Comparison of ENCODE assay signal across 1 cellular context in the genomic region with DNA sequence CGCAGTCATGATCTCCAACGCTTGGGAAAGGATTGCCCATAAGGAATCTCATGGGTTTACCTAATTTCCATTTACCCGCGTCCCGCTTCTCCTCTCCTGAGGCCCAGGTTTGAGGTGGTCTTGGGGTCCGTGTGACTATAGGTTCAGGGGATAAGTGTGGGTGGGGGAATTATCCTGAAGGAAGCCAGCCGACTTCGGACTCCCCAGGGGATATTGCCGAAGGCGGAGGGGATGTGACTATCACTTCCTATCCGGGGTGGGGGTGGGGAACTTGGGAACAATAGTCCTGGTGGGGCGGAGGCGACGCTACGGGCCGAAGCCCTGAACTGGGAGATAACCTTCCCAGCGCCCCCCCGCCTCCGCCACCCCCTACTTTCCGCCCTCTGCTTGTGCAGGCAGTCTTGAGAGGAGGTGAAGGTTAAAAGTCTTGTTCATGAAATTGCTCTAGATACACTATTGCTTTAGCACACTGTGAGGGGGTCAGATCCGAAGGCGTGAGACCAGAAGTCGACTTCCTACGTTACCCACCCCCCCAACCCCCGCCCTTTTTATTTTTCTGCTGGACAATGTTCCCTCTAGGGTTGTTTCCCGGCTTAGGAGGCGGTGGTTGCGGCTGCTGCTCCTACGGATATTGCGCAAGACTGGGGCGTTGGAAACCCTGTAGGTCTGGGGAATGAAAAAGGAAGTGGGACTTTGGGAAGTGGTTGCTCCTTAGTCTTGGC.
TF ChIP-seq lines count a peak whose summit lies in the region.

No MANE protein-coding gene starts in this region.

TF ChIP-seq in K562, 482 proteins besides CTCF, POLR2A, EP300 and RAD21 (continued from another document and continues in another):
- TF ChIP-seq, protein P1, sequence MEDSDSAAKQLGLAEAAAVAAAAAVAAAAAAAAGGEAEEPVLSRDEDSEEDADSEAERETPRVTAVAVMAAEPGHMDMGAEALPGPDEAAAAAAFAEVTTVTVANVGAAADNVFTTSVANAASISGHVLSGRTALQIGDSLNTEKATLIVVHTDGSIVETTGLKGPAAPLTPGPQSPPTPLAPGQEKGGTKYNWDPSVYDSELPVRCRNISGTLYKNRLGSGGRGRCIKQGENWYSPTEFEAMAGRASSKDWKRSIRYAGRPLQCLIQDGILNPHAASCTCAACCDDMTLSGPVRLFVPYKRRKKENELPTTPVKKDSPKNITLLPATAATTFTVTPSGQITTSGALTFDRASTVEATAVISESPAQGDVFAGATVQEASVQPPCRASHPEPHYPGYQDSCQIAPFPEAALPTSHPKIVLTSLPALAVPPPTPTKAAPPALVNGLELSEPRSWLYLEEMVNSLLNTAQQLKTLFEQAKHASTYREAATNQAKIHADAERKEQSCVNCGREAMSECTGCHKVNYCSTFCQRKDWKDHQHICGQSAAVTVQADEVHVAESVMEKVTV (CRISPR knock-in tag; IDR thresholded peaks at IDR 0.05): no peak
- TF ChIP-seq PHF21A (IDR thresholded peaks at IDR 0.05; ENCODE audit: borderline replicate concordance, low read depth) (no peak), CBX2 (IDR thresholded peaks at IDR 0.05; ENCODE audit: insufficient read depth, low read length, poor library complexity, severe bottlenecking) (no peak), DPF2 (IDR thresholded peaks at IDR 0.05) (peak; percentile 63; the same call in 1 of the 2 replicates), FOXK1 (CRISPR knock-in tag; IDR thresholded peaks at IDR 0.05; ENCODE audit: borderline replicate concordance) (no peak), GABPA (tag; conservative IDR thresholded peaks at IDR 0.05; ENCODE audit: low read depth) (peak; percentile 85), CBX3 (IDR thresholded peaks at IDR 0.05; ENCODE audit: borderline replicate concordance in 1 of 2, low read length in 2 of 2) (peak in 1 of 2 experiments; percentile 32; a peak in 1 of 3 replicates), BDP1 (IDR thresholded peaks at IDR 0.05; ENCODE audit: insufficient read depth, insufficient read length) (no peak), ZNF23 (CRISPR knock-in tag; IDR thresholded peaks at IDR 0.05) (no peak), ZNF347 (CRISPR knock-in tag; IDR thresholded peaks at IDR 0.05; ENCODE audit: low read depth) (no peak), TCFL5 (CRISPR knock-in tag; conservative IDR thresholded peaks at IDR 0.05) (no peak), TRIM28 (IDR thresholded peaks at IDR 0.05) (no peak), MAZ (CRISPR knock-in tag; conservative IDR thresholded peaks at IDR 0.05 in 1 of 2, IDR thresholded peaks at IDR 0.05 in 1 of 2) (peak; percentile 9 to 27; a peak in 1 of 4 replicates), ZNF316 (IDR thresholded peaks at IDR 0.05) (no peak), NRF1 (conservative IDR thresholded peaks at IDR 0.05 in 1 of 2, IDR thresholded peaks at IDR 0.05 in 1 of 2) (peak in 1 of 2 experiments; percentile 29; a peak in 2 of 4 replicates), ZNF707 (CRISPR knock-in tag; conservative IDR thresholded peaks at IDR 0.05) (no peak), FOXJ2 (tag; IDR thresholded peaks at IDR 0.05) (no peak), CBFA2T3 (IDR thresholded peaks at IDR 0.05) (peak; percentile 60), POLR2AphosphoS5 (IDR thresholded peaks at IDR 0.05; ENCODE audit: control insufficient read depth, insufficient read depth, low read depth, low read length) (peak; percentile 60; the same call in 1 of the 2 replicates), BCOR (IDR thresholded peaks at IDR 0.05) (no peak), EHMT2 (IDR thresholded peaks at IDR 0.05) (peak; percentile 53; the same call in 1 of the 2 replicates), ZNF551 (CRISPR knock-in tag; IDR thresholded peaks at IDR 0.05) (no peak), CXXC5 (CRISPR knock-in tag; IDR thresholded peaks at IDR 0.05) (peak; percentile 78), ZSCAN29 (IDR thresholded peaks at IDR 0.05) (no peak)
- TF ChIP-seq, protein P2, sequence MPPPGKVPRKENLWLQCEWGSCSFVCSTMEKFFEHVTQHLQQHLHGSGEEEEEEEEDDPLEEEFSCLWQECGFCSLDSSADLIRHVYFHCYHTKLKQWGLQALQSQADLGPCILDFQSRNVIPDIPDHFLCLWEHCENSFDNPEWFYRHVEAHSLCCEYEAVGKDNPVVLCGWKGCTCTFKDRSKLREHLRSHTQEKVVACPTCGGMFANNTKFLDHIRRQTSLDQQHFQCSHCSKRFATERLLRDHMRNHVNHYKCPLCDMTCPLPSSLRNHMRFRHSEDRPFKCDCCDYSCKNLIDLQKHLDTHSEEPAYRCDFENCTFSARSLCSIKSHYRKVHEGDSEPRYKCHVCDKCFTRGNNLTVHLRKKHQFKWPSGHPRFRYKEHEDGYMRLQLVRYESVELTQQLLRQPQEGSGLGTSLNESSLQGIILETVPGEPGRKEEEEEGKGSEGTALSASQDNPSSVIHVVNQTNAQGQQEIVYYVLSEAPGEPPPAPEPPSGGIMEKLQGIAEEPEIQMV (tag; conservative IDR thresholded peaks at IDR 0.05; ENCODE audit: low read depth): no peak
- TF ChIP-seq, protein P3, sequence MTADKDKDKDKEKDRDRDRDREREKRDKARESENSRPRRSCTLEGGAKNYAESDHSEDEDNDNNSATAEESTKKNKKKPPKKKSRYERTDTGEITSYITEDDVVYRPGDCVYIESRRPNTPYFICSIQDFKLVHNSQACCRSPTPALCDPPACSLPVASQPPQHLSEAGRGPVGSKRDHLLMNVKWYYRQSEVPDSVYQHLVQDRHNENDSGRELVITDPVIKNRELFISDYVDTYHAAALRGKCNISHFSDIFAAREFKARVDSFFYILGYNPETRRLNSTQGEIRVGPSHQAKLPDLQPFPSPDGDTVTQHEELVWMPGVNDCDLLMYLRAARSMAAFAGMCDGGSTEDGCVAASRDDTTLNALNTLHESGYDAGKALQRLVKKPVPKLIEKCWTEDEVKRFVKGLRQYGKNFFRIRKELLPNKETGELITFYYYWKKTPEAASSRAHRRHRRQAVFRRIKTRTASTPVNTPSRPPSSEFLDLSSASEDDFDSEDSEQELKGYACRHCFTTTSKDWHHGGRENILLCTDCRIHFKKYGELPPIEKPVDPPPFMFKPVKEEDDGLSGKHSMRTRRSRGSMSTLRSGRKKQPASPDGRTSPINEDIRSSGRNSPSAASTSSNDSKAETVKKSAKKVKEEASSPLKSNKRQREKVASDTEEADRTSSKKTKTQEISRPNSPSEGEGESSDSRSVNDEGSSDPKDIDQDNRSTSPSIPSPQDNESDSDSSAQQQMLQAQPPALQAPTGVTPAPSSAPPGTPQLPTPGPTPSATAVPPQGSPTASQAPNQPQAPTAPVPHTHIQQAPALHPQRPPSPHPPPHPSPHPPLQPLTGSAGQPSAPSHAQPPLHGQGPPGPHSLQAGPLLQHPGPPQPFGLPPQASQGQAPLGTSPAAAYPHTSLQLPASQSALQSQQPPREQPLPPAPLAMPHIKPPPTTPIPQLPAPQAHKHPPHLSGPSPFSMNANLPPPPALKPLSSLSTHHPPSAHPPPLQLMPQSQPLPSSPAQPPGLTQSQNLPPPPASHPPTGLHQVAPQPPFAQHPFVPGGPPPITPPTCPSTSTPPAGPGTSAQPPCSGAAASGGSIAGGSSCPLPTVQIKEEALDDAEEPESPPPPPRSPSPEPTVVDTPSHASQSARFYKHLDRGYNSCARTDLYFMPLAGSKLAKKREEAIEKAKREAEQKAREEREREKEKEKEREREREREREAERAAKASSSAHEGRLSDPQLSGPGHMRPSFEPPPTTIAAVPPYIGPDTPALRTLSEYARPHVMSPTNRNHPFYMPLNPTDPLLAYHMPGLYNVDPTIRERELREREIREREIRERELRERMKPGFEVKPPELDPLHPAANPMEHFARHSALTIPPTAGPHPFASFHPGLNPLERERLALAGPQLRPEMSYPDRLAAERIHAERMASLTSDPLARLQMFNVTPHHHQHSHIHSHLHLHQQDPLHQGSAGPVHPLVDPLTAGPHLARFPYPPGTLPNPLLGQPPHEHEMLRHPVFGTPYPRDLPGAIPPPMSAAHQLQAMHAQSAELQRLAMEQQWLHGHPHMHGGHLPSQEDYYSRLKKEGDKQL (CRISPR knock-in tag; IDR thresholded peaks at IDR 0.05; ENCODE audit: borderline replicate concordance): no peak
- TF ChIP-seq, protein P4, sequence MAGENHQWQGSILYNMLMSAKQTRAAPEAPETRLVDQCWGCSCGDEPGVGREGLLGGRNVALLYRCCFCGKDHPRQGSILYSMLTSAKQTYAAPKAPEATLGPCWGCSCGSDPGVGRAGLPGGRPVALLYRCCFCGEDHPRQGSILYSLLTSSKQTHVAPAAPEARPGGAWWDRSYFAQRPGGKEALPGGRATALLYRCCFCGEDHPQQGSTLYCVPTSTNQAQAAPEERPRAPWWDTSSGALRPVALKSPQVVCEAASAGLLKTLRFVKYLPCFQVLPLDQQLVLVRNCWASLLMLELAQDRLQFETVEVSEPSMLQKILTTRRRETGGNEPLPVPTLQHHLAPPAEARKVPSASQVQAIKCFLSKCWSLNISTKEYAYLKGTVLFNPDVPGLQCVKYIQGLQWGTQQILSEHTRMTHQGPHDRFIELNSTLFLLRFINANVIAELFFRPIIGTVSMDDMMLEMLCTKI (IDR thresholded peaks at IDR 0.05; ENCODE audit: partially characterized antibody): no peak
- TF ChIP-seq, protein P5, sequence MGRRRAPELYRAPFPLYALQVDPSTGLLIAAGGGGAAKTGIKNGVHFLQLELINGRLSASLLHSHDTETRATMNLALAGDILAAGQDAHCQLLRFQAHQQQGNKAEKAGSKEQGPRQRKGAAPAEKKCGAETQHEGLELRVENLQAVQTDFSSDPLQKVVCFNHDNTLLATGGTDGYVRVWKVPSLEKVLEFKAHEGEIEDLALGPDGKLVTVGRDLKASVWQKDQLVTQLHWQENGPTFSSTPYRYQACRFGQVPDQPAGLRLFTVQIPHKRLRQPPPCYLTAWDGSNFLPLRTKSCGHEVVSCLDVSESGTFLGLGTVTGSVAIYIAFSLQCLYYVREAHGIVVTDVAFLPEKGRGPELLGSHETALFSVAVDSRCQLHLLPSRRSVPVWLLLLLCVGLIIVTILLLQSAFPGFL (CRISPR knock-in tag; IDR thresholded peaks at IDR 0.05): no peak
- TF ChIP-seq, protein P6, sequence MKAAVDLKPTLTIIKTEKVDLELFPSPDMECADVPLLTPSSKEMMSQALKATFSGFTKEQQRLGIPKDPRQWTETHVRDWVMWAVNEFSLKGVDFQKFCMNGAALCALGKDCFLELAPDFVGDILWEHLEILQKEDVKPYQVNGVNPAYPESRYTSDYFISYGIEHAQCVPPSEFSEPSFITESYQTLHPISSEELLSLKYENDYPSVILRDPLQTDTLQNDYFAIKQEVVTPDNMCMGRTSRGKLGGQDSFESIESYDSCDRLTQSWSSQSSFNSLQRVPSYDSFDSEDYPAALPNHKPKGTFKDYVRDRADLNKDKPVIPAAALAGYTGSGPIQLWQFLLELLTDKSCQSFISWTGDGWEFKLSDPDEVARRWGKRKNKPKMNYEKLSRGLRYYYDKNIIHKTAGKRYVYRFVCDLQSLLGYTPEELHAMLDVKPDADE (conservative IDR thresholded peaks at IDR 0.05; ENCODE audit: control insufficient read depth, low read depth, low read length): 0 out of 2 replicates have a peak, but pooled peaks have one; percentile 16
- TF ChIP-seq, protein P7, sequence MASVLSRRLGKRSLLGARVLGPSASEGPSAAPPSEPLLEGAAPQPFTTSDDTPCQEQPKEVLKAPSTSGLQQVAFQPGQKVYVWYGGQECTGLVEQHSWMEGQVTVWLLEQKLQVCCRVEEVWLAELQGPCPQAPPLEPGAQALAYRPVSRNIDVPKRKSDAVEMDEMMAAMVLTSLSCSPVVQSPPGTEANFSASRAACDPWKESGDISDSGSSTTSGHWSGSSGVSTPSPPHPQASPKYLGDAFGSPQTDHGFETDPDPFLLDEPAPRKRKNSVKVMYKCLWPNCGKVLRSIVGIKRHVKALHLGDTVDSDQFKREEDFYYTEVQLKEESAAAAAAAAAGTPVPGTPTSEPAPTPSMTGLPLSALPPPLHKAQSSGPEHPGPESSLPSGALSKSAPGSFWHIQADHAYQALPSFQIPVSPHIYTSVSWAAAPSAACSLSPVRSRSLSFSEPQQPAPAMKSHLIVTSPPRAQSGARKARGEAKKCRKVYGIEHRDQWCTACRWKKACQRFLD (CRISPR knock-in tag; IDR thresholded peaks at IDR 0.05): 0 out of 2 replicates have a peak, but pooled peaks have one; percentile 12
- TF ChIP-seq, protein P8, sequence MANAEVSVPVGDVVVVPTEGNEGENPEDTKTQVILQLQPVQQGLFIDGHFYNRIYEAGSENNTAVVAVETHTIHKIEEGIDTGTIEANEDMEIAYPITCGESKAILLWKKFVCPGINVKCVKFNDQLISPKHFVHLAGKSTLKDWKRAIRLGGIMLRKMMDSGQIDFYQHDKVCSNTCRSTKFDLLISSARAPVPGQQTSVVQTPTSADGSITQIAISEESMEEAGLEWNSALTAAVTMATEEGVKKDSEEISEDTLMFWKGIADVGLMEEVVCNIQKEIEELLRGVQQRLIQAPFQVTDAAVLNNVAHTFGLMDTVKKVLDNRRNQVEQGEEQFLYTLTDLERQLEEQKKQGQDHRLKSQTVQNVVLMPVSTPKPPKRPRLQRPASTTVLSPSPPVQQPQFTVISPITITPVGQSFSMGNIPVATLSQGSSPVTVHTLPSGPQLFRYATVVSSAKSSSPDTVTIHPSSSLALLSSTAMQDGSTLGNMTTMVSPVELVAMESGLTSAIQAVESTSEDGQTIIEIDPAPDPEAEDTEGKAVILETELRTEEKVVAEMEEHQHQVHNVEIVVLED (CRISPR knock-in tag; IDR thresholded peaks at IDR 0.05): 0 out of 2 replicates have a peak, but pooled peaks have one; percentile 19
- TF ChIP-seq, protein P9, sequence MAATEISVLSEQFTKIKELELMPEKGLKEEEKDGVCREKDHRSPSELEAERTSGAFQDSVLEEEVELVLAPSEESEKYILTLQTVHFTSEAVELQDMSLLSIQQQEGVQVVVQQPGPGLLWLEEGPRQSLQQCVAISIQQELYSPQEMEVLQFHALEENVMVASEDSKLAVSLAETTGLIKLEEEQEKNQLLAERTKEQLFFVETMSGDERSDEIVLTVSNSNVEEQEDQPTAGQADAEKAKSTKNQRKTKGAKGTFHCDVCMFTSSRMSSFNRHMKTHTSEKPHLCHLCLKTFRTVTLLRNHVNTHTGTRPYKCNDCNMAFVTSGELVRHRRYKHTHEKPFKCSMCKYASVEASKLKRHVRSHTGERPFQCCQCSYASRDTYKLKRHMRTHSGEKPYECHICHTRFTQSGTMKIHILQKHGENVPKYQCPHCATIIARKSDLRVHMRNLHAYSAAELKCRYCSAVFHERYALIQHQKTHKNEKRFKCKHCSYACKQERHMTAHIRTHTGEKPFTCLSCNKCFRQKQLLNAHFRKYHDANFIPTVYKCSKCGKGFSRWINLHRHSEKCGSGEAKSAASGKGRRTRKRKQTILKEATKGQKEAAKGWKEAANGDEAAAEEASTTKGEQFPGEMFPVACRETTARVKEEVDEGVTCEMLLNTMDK (IDR thresholded peaks at IDR 0.05; ENCODE audit: borderline replicate concordance, insufficient read depth, low read depth, low read length, poor library complexity, severe bottlenecking): no peak
- TF ChIP-seq, protein P10, sequence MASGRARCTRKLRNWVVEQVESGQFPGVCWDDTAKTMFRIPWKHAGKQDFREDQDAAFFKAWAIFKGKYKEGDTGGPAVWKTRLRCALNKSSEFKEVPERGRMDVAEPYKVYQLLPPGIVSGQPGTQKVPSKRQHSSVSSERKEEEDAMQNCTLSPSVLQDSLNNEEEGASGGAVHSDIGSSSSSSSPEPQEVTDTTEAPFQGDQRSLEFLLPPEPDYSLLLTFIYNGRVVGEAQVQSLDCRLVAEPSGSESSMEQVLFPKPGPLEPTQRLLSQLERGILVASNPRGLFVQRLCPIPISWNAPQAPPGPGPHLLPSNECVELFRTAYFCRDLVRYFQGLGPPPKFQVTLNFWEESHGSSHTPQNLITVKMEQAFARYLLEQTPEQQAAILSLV (tag; IDR thresholded peaks at IDR 0.05): peak; percentile 97
